Comparison of ENCODE assay signal across 9 cellular contexts in the genomic region with DNA sequence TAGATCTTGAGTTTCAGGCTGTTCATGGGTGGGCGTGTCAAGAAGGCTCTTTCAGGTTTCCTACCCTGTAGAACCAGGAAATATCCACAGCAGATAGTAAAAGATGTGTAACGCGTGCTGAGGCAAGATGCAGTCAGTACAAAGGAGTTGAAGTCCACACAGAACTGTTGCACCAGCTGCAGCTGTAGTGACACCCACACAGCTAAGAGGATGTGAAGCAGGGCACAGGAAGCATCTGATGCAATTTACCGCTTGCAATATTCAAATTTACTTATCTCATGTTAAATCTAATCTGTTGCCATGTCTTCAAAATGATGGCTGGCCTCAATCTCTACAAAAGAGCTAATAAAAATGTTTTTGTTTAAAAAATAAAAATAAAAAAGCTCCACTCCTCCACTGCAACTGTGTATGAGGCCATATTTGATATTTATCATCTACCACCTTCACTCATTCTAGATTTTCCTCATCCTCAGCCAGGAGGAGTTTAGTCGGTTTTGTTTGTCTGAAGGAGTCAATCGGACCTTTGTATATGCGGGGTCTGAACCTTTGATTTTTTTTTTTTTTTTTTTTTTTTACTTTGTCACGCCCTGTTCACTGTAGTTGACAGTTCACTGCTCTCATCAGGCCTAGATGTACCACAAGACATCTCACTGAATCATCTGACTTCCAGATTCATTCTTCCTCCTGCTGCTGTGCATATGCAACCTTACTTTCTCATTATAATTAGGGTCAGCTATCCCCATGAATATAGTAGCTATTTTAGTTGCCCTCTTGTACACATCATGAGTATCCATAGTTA.
DNase-seq lines count a peak whose midpoint lies in the region; ATAC-seq and TF ChIP-seq lines count a peak whose summit lies in the region.
"Had no signal": no experiment of that assay in that cellular context is flagged by ENCODE, and none has a peak within 500 bp of the region (broad histone marks: within the 10 kb centered on the region; RNA-seq: fewer than 3 reads in every experiment).

No MANE protein-coding gene starts in this region.

- H3K9me3 ChIP-seq in neutrophil, result no peaks in the 10 kb centered on the region

- peak; percentile 70 for DNase-seq in activated CD8-positive, alpha-beta memory T cell treated with anti-CD3 and anti-CD28 coated beads for 24 hours
- DNase-seq in NCI-H1105 treated with DMSO at 0.1 percent for 48 hours (lab: John Stamatoyannopoulos, UW), result no peak
- no peak for DNase-seq in medulla oblongata (ENCODE audit: extremely low spot score)
- no peak for DNase-seq in NCI-H1092 treated with DMSO at 0.1 percent for 48 hours (lab: John Stamatoyannopoulos, UW)
- no peak for DNase-seq in NCI-H2081 treated with DMSO at 0.1 percent for 48 hours (lab: John Stamatoyannopoulos, UW)

- ATAC-seq in GM19452 (IDR thresholded peaks at IDR 0.05; ENCODE audit: unreplicated experiment), result peak; percentile 66
- ATAC-seq in HG03378 (IDR thresholded peaks at IDR 0.05; ENCODE audit: unreplicated experiment), result peak; percentile 42
- ATAC-seq: K562 had no signal

- no peaks in the 10 kb centered on the region for H3K27me3 ChIP-seq in neutrophil

- H3K36me3 ChIP-seq in neutrophil, result peaks cover 3% of the 10 kb centered on the region

- H3K27ac ChIP-seq in neutrophil, result peak overlapping the region; percentile 88

- H3K4me1 ChIP-seq in neutrophil (ENCODE audit: control insufficient read depth in 1 of 2, insufficient read depth in 1 of 2, low read depth in 1 of 2, low read length in 1 of 2), result peaks cover 59% of the 10 kb centered on the region in 2 experiments

- peak overlapping the region; percentile 34 to 37 for H3K4me3 ChIP-seq in neutrophil (ENCODE audit: low read depth in 1 of 2, low read length in 1 of 2)
- H3K4me3 ChIP-seq: K562 had no signal

- no peak for TF ChIP-seq CTCF in neutrophil (IDR thresholded peaks at IDR 0.05)
